Comparison of ENCODE assay signal across 19 cellular contexts in the genomic region with DNA sequence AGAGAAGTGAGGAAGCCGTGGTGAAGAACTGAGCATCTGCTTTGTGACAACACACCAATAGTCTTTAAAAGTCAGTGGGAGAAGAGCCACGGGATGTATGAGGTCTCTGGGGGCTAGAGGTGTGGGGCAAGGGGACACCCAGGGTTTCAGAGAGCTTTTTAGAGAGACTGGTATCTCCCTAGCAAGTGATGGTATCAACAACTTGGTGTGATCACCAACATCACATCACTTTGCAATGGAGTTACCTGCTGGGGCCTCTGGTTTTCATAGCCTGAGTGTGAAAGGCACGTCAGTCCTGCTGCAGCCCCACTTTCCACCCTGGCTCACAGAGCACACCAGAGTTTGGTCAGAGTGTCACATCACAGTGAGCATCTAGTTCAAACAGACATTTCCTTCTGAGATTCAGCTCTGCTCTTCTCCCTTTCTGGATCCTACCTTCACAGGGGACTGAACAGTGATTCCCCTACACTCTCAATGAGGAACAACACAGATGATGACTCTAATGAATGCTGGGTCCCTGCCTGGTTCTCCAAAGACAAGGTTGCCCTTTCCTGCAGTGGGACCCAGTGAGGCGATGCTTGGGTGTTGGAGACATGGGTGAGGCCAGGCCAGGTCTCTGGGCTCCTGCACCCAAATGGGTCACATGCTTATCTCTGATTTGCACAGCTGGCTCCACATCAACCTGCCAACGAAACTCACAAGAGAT. TPM values are rescaled to one million over a fixed set of nuclear protein-coding genes. Genes with fewer than 3 reads are reported as not detected.
A peak's percentile ranks its signal among the peaks of the same experiment; 100 is the strongest.
DNase-seq lines count a peak whose midpoint lies in the region; ATAC-seq and TF ChIP-seq lines count a peak whose summit lies in the region.
"Had no signal": no experiment of that assay in that cellular context is flagged by ENCODE, and none has a peak within 500 bp of the region (broad histone marks: within the 10 kb centered on the region; RNA-seq: fewer than 3 reads in every experiment).

No MANE protein-coding gene starts in this region.

- no peaks in the 10 kb centered on the region for H3K36me3 ChIP-seq in OCI-LY7 (ENCODE audit: insufficient read depth, low read length)
- H3K36me3 ChIP-seq in hepatocyte (replicated peaks; ENCODE audit: insufficient read depth, low read depth): no peaks in the 10 kb centered on the region
- H3K36me3 ChIP-seq: neutrophil had no signal

- H3K79me2 ChIP-seq in OCI-LY7 (ENCODE audit: insufficient read depth, low read depth, low read length) (no peaks in the 10 kb centered on the region), hepatocyte (peaks cover 9% of the 10 kb centered on the region)

- peak overlapping the region; percentile 29 for H3K27ac ChIP-seq in OCI-LY7 (ENCODE audit: low read depth, low read length, poor library complexity, severe bottlenecking)
- no peak overlapping the region for H3K27ac ChIP-seq in hepatocyte
- H3K27ac ChIP-seq: SK-N-MC had no signal

- H3K4me2 ChIP-seq in OCI-LY7 (ENCODE audit: low read length) (peak overlapping the region; percentile 89), hepatocyte (no peak overlapping the region)

- H3K4me3 Mint-ChIP-seq in activated naive CD4-positive, alpha-beta T cell treated with anti-CD3 and anti-CD28 coated beads, Interleukin-2, amount 50 U/mL, for 24 hours: no peak overlapping the region
- no peak overlapping the region for H3K4me3 Mint-ChIP-seq in activated naive CD4-positive, alpha-beta T cell treated with anti-CD3 and anti-CD28 coated beads for 36 hours
- H3K4me3 Mint-ChIP-seq in effector memory CD8-positive, alpha-beta T cell: peak overlapping the region; percentile 76 to 77
- peak overlapping the region; percentile 43 to 76 for H3K4me3 Mint-ChIP-seq in stimulated activated naive CD8-positive, alpha-beta T cell treated with anti-CD3 and anti-CD28 coated beads, Interleukin-15, amount 100 ng/mL, for 72 hours
- no peak overlapping the region for H3K4me3 Mint-ChIP-seq in glutamatergic neuron (ENCODE audit: unreplicated experiment)

- CTCF ChIA-PET in activated naive CD4-positive, alpha-beta T cell treated with anti-CD3 and anti-CD28 coated beads for 36 hours (lab: Charles Lee): interaction anchor here (1.0 to 2.4 kb wide), 4 partner anchors 49 to 187 kb away, joined by 3 to 7 read pairs (median 4); no protein-coding TSS in a partner anchor
- CTCF ChIA-PET in OCI-LY7 (lab: Charles Lee; ENCODE audit: unreplicated experiment): no interaction called here

- BruUV-seq in OCI-LY7 (replicated peaks; lab: Mats Ljungman, UMichigan): no TSS peak

- intact Hi-C loops in activated naive CD4-positive, alpha-beta T cell treated with anti-CD3 and anti-CD28 coated beads for 36 hours (cut with micrococcal nuclease): no loop called here
- intact Hi-C loops in OCI-LY7 (cut with micrococcal nuclease; ENCODE audit: unreplicated experiment): loop anchor here (5.0 kb wide), 3 partner anchors 52 to 198 kb away; no protein-coding TSS in a partner anchor

- TF ChIP-seq CTCF in OCI-LY7 (conservative IDR thresholded peaks at IDR 0.05; ENCODE audit: low read length): no peak
- no peak for TF ChIP-seq CTCF in hepatocyte (IDR thresholded peaks at IDR 0.05; ENCODE audit: poor library complexity)
- no peak for TF ChIP-seq CTCF in glutamatergic neuron (IDR thresholded peaks at IDR 0.05; ENCODE audit: partially characterized antibody, unreplicated experiment)

- no peak overlapping the region for H3K4me3 ChIP-seq in OCI-LY7 (ENCODE audit: low read depth, low read length, poor library complexity, severe bottlenecking)
- no peak overlapping the region for H3K4me3 ChIP-seq in hepatocyte
- H3K4me3 ChIP-seq: SK-N-MC had no signal

- H3K9me2 ChIP-seq in OCI-LY7 (ENCODE audit: insufficient read depth, low read length) (no peaks in the 10 kb centered on the region), hepatocyte (replicated peaks; ENCODE audit: insufficient read depth) (no peaks in the 10 kb centered on the region)

- H4K20me1 ChIP-seq in OCI-LY7 (ENCODE audit: insufficient read depth, low read length) (no peaks in the 10 kb centered on the region), hepatocyte (ENCODE audit: insufficient read depth, poor library complexity, severe bottlenecking) (no peaks in the 10 kb centered on the region)

- POLR2A ChIA-PET in OCI-LY7 (lab: Charles Lee): interaction anchor here (1.2 kb wide), 1 partner anchor 48 kb away, joined by 3 read pairs; no protein-coding TSS in a partner anchor

- H3K27me3 ChIP-seq in hepatocyte: peaks cover 6% of the 10 kb centered on the region

- no peaks in the 10 kb centered on the region for H3K36me3 Mint-ChIP-seq in activated naive CD4-positive, alpha-beta T cell treated with anti-CD3 and anti-CD28 coated beads, Interleukin-2, amount 50 U/mL, for 24 hours
- no peaks in the 10 kb centered on the region for H3K36me3 Mint-ChIP-seq in activated naive CD4-positive, alpha-beta T cell treated with anti-CD3 and anti-CD28 coated beads for 36 hours (ENCODE audit: low read depth)
- peaks cover 14% of the 10 kb centered on the region for H3K36me3 Mint-ChIP-seq in effector memory CD8-positive, alpha-beta T cell (ENCODE audit: insufficient read depth)
- no peaks in the 10 kb centered on the region for H3K36me3 Mint-ChIP-seq in glutamatergic neuron (ENCODE audit: unreplicated experiment)
- H3K36me3 Mint-ChIP-seq: activated CD4-positive, alpha-beta memory T cell treated with anti-CD3 and anti-CD28 coated beads for 36 hours had no signal

- no peaks in the 10 kb centered on the region for H3K9me3 Mint-ChIP-seq in activated naive CD4-positive, alpha-beta T cell treated with anti-CD3 and anti-CD28 coated beads, Interleukin-2, amount 50 U/mL, for 24 hours
- no peaks in the 10 kb centered on the region for H3K9me3 Mint-ChIP-seq in activated naive CD4-positive, alpha-beta T cell treated with anti-CD3 and anti-CD28 coated beads for 36 hours
- no peaks in the 10 kb centered on the region for H3K9me3 Mint-ChIP-seq in effector memory CD8-positive, alpha-beta T cell
- H3K9me3 Mint-ChIP-seq in stimulated activated naive CD8-positive, alpha-beta T cell treated with anti-CD3 and anti-CD28 coated beads, Interleukin-15, amount 100 ng/mL, for 72 hours: no peaks in the 10 kb centered on the region
- peaks cover 9% of the 10 kb centered on the region for H3K9me3 Mint-ChIP-seq in glutamatergic neuron (ENCODE audit: unreplicated experiment)
- H3K9me3 Mint-ChIP-seq: activated CD4-positive, alpha-beta memory T cell treated with anti-CD3 and anti-CD28 coated beads for 36 hours; activated T-helper 17 cell treated with anti-CD3 and anti-CD28 coated beads, Interleukin-2, amount 50 U/mL, for 72 hours had no signal

- H2AFZ ChIP-seq in OCI-LY7 (ENCODE audit: low read length) (peak overlapping the region; percentile 74), hepatocyte (no peak overlapping the region)

- H3K4me1 Mint-ChIP-seq in activated naive CD4-positive, alpha-beta T cell treated with anti-CD3 and anti-CD28 coated beads, Interleukin-2, amount 50 U/mL, for 24 hours: peaks cover 45% of the 10 kb centered on the region
- peaks cover 39% of the 10 kb centered on the region for H3K4me1 Mint-ChIP-seq in activated naive CD4-positive, alpha-beta T cell treated with anti-CD3 and anti-CD28 coated beads for 36 hours (ENCODE audit: low read depth)
- peaks cover 31 to 34% of the 10 kb centered on the region in 2 donors for H3K4me1 Mint-ChIP-seq in effector memory CD8-positive, alpha-beta T cell (ENCODE audit: low read depth in 2 of 2)
- H3K4me1 Mint-ChIP-seq in stimulated activated naive CD8-positive, alpha-beta T cell treated with anti-CD3 and anti-CD28 coated beads, Interleukin-15, amount 100 ng/mL, for 72 hours: peaks cover 62% of the 10 kb centered on the region
- H3K4me1 Mint-ChIP-seq in glutamatergic neuron (ENCODE audit: low read depth, unreplicated experiment): peaks cover 3% of the 10 kb centered on the region

- ATAC-seq in effector memory CD8-positive, alpha-beta T cell (replicated peaks): peak; percentile 5
- peak; percentile 35 for ATAC-seq in stimulated activated naive CD8-positive, alpha-beta T cell treated with anti-CD3 and anti-CD28 coated beads, Interleukin-15, amount 100 ng/mL, for 72 hours
- ATAC-seq: activated T-helper 17 cell treated with anti-CD3 and anti-CD28 coated beads, Interleukin-2, amount 50 U/mL, for 72 hours had no signal

- no peaks in the 10 kb centered on the region for H3K27me3 Mint-ChIP-seq in activated naive CD4-positive, alpha-beta T cell treated with anti-CD3 and anti-CD28 coated beads, Interleukin-2, amount 50 U/mL, for 24 hours
- peaks cover 1% of the 10 kb centered on the region for H3K27me3 Mint-ChIP-seq in activated naive CD4-positive, alpha-beta T cell treated with anti-CD3 and anti-CD28 coated beads for 36 hours (ENCODE audit: low read depth)
- H3K27me3 Mint-ChIP-seq in effector memory CD8-positive, alpha-beta T cell: peaks cover 0 to 19% of the 10 kb centered on the region in 2 donors
- peaks cover 21% of the 10 kb centered on the region for H3K27me3 Mint-ChIP-seq in stimulated activated naive CD8-positive, alpha-beta T cell treated with anti-CD3 and anti-CD28 coated beads, Interleukin-15, amount 100 ng/mL, for 72 hours
- H3K27me3 Mint-ChIP-seq in glutamatergic neuron (ENCODE audit: unreplicated experiment): peaks cover 11% of the 10 kb centered on the region

- H3K4me1 ChIP-seq in OCI-LY7 (ENCODE audit: insufficient read depth, low read length, poor library complexity, severe bottlenecking): peaks cover 68% of the 10 kb centered on the region
- peaks cover 30% of the 10 kb centered on the region for H3K4me1 ChIP-seq in hepatocyte (ENCODE audit: insufficient read depth)

- H3K9me3 ChIP-seq in OCI-LY7 (ENCODE audit: low read length) (no peaks in the 10 kb centered on the region), hepatocyte (ENCODE audit: low read depth) (no peaks in the 10 kb centered on the region)
- H3K9me3 ChIP-seq: neutrophil had no signal

- DNase-seq in activated naive CD4-positive, alpha-beta T cell treated with anti-CD3 and anti-CD28 coated beads for 36 hours: no peak
- no peak for DNase-seq in OCI-LY7 (ENCODE audit: low spot score)
- peak in 1 of 3 experiments; percentile 10 for DNase-seq in effector memory CD8-positive, alpha-beta T cell
- peak; percentile 31 to 36 for DNase-seq in stimulated activated naive CD8-positive, alpha-beta T cell treated with anti-CD3 and anti-CD28 coated beads, Interleukin-15, amount 100 ng/mL, for 72 hours
- DNase-seq in hepatocyte (ENCODE audit: low spot score): no peak
- no peak for DNase-seq in AG08396 (ENCODE audit: low spot score)
- DNase-seq in glutamatergic neuron: no peak
- DNase-seq: activated CD4-positive, alpha-beta memory T cell treated with anti-CD3 and anti-CD28 coated beads for 36 hours; GF-D8; hippocampal formation; IMR-90; mesenchymal stem cell; NCI-H1930; NCI-H510A treated with DMSO at 0.1 percent for 48 hours; T1000 had no signal

- H3K27ac Mint-ChIP-seq in activated naive CD4-positive, alpha-beta T cell treated with anti-CD3 and anti-CD28 coated beads, Interleukin-2, amount 50 U/mL, for 24 hours: peak overlapping the region; percentile 67
- H3K27ac Mint-ChIP-seq in activated naive CD4-positive, alpha-beta T cell treated with anti-CD3 and anti-CD28 coated beads for 36 hours: no peak overlapping the region
- peak overlapping the region in 1 of 2 donors; percentile 60 for H3K27ac Mint-ChIP-seq in effector memory CD8-positive, alpha-beta T cell
- H3K27ac Mint-ChIP-seq in stimulated activated naive CD8-positive, alpha-beta T cell treated with anti-CD3 and anti-CD28 coated beads, Interleukin-15, amount 100 ng/mL, for 72 hours: no peak overlapping the region
- H3K27ac Mint-ChIP-seq in glutamatergic neuron (ENCODE audit: unreplicated experiment): no peak overlapping the region
- H3K27ac Mint-ChIP-seq: activated T-helper 17 cell treated with anti-CD3 and anti-CD28 coated beads, Interleukin-2, amount 50 U/mL, for 72 hours had no signal

- 83% methylated on average over 5 of the region's 5 CpGs for WGBS in hepatocyte (ENCODE audit: low lambda C conversion rate, missing lambda C conversion rate)

RNA-seq across cellular contexts. Expression of a gene that starts 2.0 kb away (rescaled TPM):
- 1 to 10 TPM; 4.9 to 6.3 TPM for total RNA-seq in activated naive CD4-positive, alpha-beta T cell treated with anti-CD3 and anti-CD28 coated beads for 36 hours
- 2.4 and 3.0 TPM in 2 replicates for total RNA-seq in OCI-LY7 (2014; rRNA removed; shearing (Covaris generic))
- total RNA-seq in OCI-LY7 (2022): 4.6 and 4.9 TPM in 2 replicates
- 19.9 and 20.6 TPM in 2 replicates for total RNA-seq in hepatocyte
- 24.6 and 29.3 TPM in 2 replicates for polyA plus RNA-seq in hepatocyte
- total RNA-seq in glutamatergic neuron (ENCODE audit: unreplicated experiment): 5.4 TPM

Comparison
In these comparisons a context has a peak if more than half of its experiments do, and no peak if none do; other contexts are left out.
1. H3K4me3 Mint-ChIP-seq: peak in effector memory CD8-positive, alpha-beta T cell (2 of 2) and stimulated activated naive CD8-positive, alpha-beta T cell treated with anti-CD3 and anti-CD28 coated beads, Interleukin-15, amount 100 ng/mL, for 72 hours (2 of 2); none in activated naive CD4-positive, alpha-beta T cell treated with anti-CD3 and anti-CD28 coated beads, Interleukin-2, amount 50 U/mL, for 24 hours (single experiment), activated naive CD4-positive, alpha-beta T cell treated with anti-CD3 and anti-CD28 coated beads for 36 hours (single experiment) and glutamatergic neuron (single experiment).
2. DNase-seq: peak in stimulated activated naive CD8-positive, alpha-beta T cell treated with anti-CD3 and anti-CD28 coated beads, Interleukin-15, amount 100 ng/mL, for 72 hours (2 of 2); none in activated naive CD4-positive, alpha-beta T cell treated with anti-CD3 and anti-CD28 coated beads for 36 hours (single experiment), OCI-LY7 (single experiment), hepatocyte (single experiment), AG08396 (single experiment) and glutamatergic neuron (single experiment).